In genomic region chr22:35406443-35406842, GRCh38 we compare ENCODE assay signal across 16 cellular contexts.
"Had no signal": no experiment of that assay in that cellular context is flagged by ENCODE, and none has a peak within 500 bp of the region (broad histone marks: within the 10 kb centered on the region; RNA-seq: fewer than 3 reads in every experiment).

No MANE protein-coding gene starts in this region.

- H3K27ac Mint-ChIP-seq: nephron had no signal

- H3K27me3 ChIP-seq: hepatocyte, spleen had no signal

- FAIRE-seq: islet of Langerhans had no signal

- DNase-seq: effector CD4-positive, alpha-beta T cell; foreskin melanocyte; head of caudate nucleus; kidney glomerular epithelial cell; mammary epithelial cell; midbrain; naive B cell; spleen; stimulated activated CD4-positive, alpha-beta T cell treated with anti-CD3 and anti-CD28 coated beads, Interleukin-15, amount 100 ng/mL, for 24 hours; stimulated activated CD4-positive, alpha-beta T cell treated with anti-CD3 and anti-CD28 coated beads, Interleukin-1b, Interleukin-23, amount 100 ng/mL, for 48 hours; stimulated activated CD4-positive, alpha-beta T cell treated with anti-CD3 and anti-CD28 coated beads, Interleukin-4, amount 100 ng/mL, for 4 hours; stimulated activated naive CD4-positive, alpha-beta T cell treated with Interleukin-2 at 50 U/mL for 16 hours; trophoblast cell had no signal

- H3K27ac ChIP-seq: hepatocyte had no signal

- H3K4me3 Mint-ChIP-seq: naive B cell, nephron had no signal

- H3K4me3 ChIP-seq: hepatocyte, spleen had no signal

- H3K9me3 Mint-ChIP-seq: naive B cell, nephron had no signal

- H3K27me3 Mint-ChIP-seq: naive B cell had no signal

- H3K9me3 ChIP-seq: spleen had no signal

- H3K4me2 ChIP-seq: hepatocyte had no signal

- H2AFZ ChIP-seq: hepatocyte had no signal
